ENCODE assay signal across 8 cellular contexts in genomic region chr7:100483101-100483727, GRCh38. TPM values are rescaled to one million over a fixed set of nuclear protein-coding genes. Genes with fewer than 3 reads are reported as not detected.
DNase-seq lines count a peak whose midpoint lies in the region; ATAC-seq and TF ChIP-seq lines count a peak whose summit lies in the region.

No MANE protein-coding gene starts in this region.

- TF ChIP-seq CTCF in H9 (conservative IDR thresholded peaks at IDR 0.05) (peak; percentile 86), left lung (IDR thresholded peaks at IDR 0.05) (peak; percentile 94)

- H3K9me3 Mint-ChIP-seq in H9: peaks cover 0 to 2% of the 10 kb centered on the region in 2 experiments; a peak in 2 of 5 replicates

- H3K9me3 ChIP-seq in H9 (ENCODE audit: control insufficient read depth, low read depth, low read length): no peaks in the 10 kb centered on the region
- H3K9me3 ChIP-seq in left lung: no peaks in the 10 kb centered on the region

- H2BK120ac ChIP-seq in H9 (ENCODE audit: low read depth, low read length, poor library complexity, severe bottlenecking): no peak overlapping the region

- no peak overlapping the region for H3T11ph ChIP-seq in H9 (ENCODE audit: low read length)

- H3K79me2 ChIP-seq in H9 (ENCODE audit: insufficient read depth, low read length): no peaks in the 10 kb centered on the region

- no CpG with 5 or more reads among the region's 79 CpGs for WGBS in H9 (ENCODE audit: extremely low coverage, insufficient read length, low lambda C conversion rate)

- H4K20me1 ChIP-seq in H9 (ENCODE audit: control insufficient read depth, insufficient read depth, insufficient read length): no peaks in the 10 kb centered on the region

- H2BK12ac ChIP-seq in H9 (ENCODE audit: insufficient read length, low read depth, low read length): no peak overlapping the region

- H3K4me1 ChIP-seq in H9 (ENCODE audit: insufficient read depth, low read length) (no peaks in the 10 kb centered on the region; the same call in 1 of the 2 replicates), left lung (peaks cover 4 to 21% of the 10 kb centered on the region in 2 donors)

- intact Hi-C loops in left lung (cut with DNase I): no loop called here

- H3K4me2 ChIP-seq in H9 (ENCODE audit: insufficient read depth, insufficient read length, low read length): peak overlapping the region; percentile 93

- no peak overlapping the region for H3K23ac ChIP-seq in H9 (ENCODE audit: insufficient read length, low read depth, low read length)

- no peak overlapping the region for H4K5ac ChIP-seq in H9 (ENCODE audit: insufficient read length, low read depth, low read length)

- peak overlapping the region in 1 of 3 experiments; percentile 77; a peak in 1 of 7 replicates for H3K27ac Mint-ChIP-seq in H9

- no peak overlapping the region for H3K56ac ChIP-seq in H9 (ENCODE audit: insufficient read length, low read depth, low read length)

- H3K36me3 Mint-ChIP-seq in H9 (ENCODE audit: insufficient read depth in 1 of 3, low read depth in 3 of 3): peaks cover 0 to 8% (median 0%) of the 10 kb centered on the region in 3 experiments; a peak in 1 of 7 replicates

- H3K4ac ChIP-seq in H9 (ENCODE audit: low read depth, low read length): no peak overlapping the region

- H3K79me1 ChIP-seq in H9 (ENCODE audit: insufficient read depth, low read depth, low read length, poor library complexity, severe bottlenecking): no peaks in the 10 kb centered on the region

- H3K9ac ChIP-seq in H9 (ENCODE audit: extremely low read depth, insufficient read length, low read length): no peak overlapping the region

- DNase-seq in ELF-1 (ENCODE audit: low read depth, low spot score): peak; percentile 73
- DNase-seq in H9: peak; percentile 76
- peak; percentile 2 for DNase-seq in NCI-H1048 (lab: John Stamatoyannopoulos, UW)
- DNase-seq in activated CD4-positive, alpha-beta T cell treated with anti-CD3 and anti-CD28 coated beads for 48 hours: peak; percentile 87
- DNase-seq in left lung: peak; percentile 63 to 96
- peak; percentile 82 to 89 for DNase-seq in stimulated activated CD4-positive, alpha-beta T cell treated with anti-CD3 and anti-CD28 coated beads, Interleukin-2, amount 100 ng/mL, for 48 hours
- no peak for DNase-seq in NCI-H2107 treated with DMSO at 0.1 percent for 48 hours (lab: John Stamatoyannopoulos, UW; ENCODE audit: unreplicated experiment)

- no peak overlapping the region for H3K27ac ChIP-seq in H9 (ENCODE audit: insufficient read length, low read depth, low read length)
- H3K27ac ChIP-seq in cingulate gyrus (ENCODE audit: low read depth, low read length): peak overlapping the region; percentile 10
- no peak overlapping the region for H3K27ac ChIP-seq in left lung

- no peak overlapping the region for H4K91ac ChIP-seq in H9 (ENCODE audit: insufficient read length, low read depth, low read length)

- peaks cover 24 to 37% of the 10 kb centered on the region in 2 experiments for H3K4me1 Mint-ChIP-seq in H9

- no peak overlapping the region for H3K14ac ChIP-seq in H9 (ENCODE audit: insufficient read depth, low read length)

- H3K36me3 ChIP-seq in left lung: no peaks in the 10 kb centered on the region

- H2AFZ ChIP-seq in H9 (ENCODE audit: low read length): no peak overlapping the region

- H3K4me3 ChIP-seq in left lung: peak overlapping the region; percentile 33 to 49

- H3K4me3 Mint-ChIP-seq in H9: peak overlapping the region; percentile 70 to 86

- H3K18ac ChIP-seq in H9 (ENCODE audit: insufficient read length, low read depth, low read length): no peak overlapping the region

- ATAC-seq in left lung: peak; percentile 72

- H2BK20ac ChIP-seq in H9 (ENCODE audit: low read depth, low read length, poor library complexity, severe bottlenecking): no peak overlapping the region

- peaks cover 11% of the 10 kb centered on the region for H3K23me2 ChIP-seq in H9 (ENCODE audit: insufficient read length, low read depth, low read length, poor library complexity, severe bottlenecking)

- H4K8ac ChIP-seq in H9 (replicated peaks; ENCODE audit: insufficient read length, low read depth, low read length): no peak overlapping the region

- H2AK5ac ChIP-seq in H9 (ENCODE audit: insufficient read length, low read length): no peak overlapping the region

- no peak overlapping the region for H2BK5ac ChIP-seq in H9 (ENCODE audit: insufficient read length, low read length)

- no peaks in the 10 kb centered on the region for H3K27me3 ChIP-seq in H9 (ENCODE audit: insufficient read depth, low read length)
- H3K27me3 ChIP-seq in left lung: peaks cover 0 to 6% of the 10 kb centered on the region in 2 donors

- H2BK15ac ChIP-seq in H9 (ENCODE audit: low read depth, low read length): no peak overlapping the region

- no peaks in the 10 kb centered on the region for H3K27me3 Mint-ChIP-seq in H9 (ENCODE audit: low read depth)

RNA-seq across cellular contexts. Expression of gene NYAP1, which starts 0.5 kb away (rescaled TPM):
- total RNA-seq in H9 (2021) (3.2 and 4.0 TPM in 2 replicates), left lung (under 1 TPM; 0.50 to 0.55 TPM)

RNA-seq across cellular contexts. Expression of gene TSC22D4, which starts 4.2 kb away (rescaled TPM):
- total RNA-seq in H9 (2021) (17.2 and 17.5 TPM in 2 replicates), left lung (10 to 100 TPM; 50.1 to 55.6 TPM)

RNA-seq across cellular contexts. Expression of gene SPACDR, which starts 19.2 kb away (rescaled TPM):
- total RNA-seq in H9 (2021): 0.39 TPM in 1 of 2 replicates, not detected in the other
- total RNA-seq in left lung: 1 to 10 TPM in 1 of 2 donors, under 1 TPM in 1; 0.41 to 1.9 TPM

RNA-seq across cellular contexts. Expression of gene PPP1R35, which starts 46.9 kb away (rescaled TPM):
- 37.4 and 40.2 TPM in 2 replicates for total RNA-seq in H9 (2021)
- 10 to 100 TPM; 22.7 to 27.0 TPM for total RNA-seq in left lung

RNA-seq across cellular contexts. Expression of gene MEPCE, which starts 53.6 kb away (rescaled TPM):
- 68.0 and 69.0 TPM in 2 replicates for total RNA-seq in H9 (2021)
- total RNA-seq in left lung: 10 to 100 TPM; 25.0 to 33.0 TPM
